Comparison of ENCODE assay signal across 2 cellular contexts in genomic region chr17:68835061-68835460, GRCh38.
TF ChIP-seq lines count a peak whose summit lies in the region.

No MANE protein-coding gene starts in this region.

TF ChIP-seq in SK-N-SH, 30 proteins besides CTCF, POLR2A, EP300 and RAD21 (continued from another document):
- TF ChIP-seq USF2 (IDR thresholded peaks at IDR 0.05; ENCODE audit: borderline replicate concordance, low read depth, low read length) (no peak), MXI1 (IDR thresholded peaks at IDR 0.05; ENCODE audit: low read depth, low read length) (no peak), SMC3 (IDR thresholded peaks at IDR 0.05; ENCODE audit: low read depth, low read length) (no peak), JUND (IDR thresholded peaks at IDR 0.05) (no peak), USF1 (IDR thresholded peaks at IDR 0.05; ENCODE audit: borderline replicate concordance, low read depth) (no peak)

TF ChIP-seq in SK-N-SH treated with all-trans-retinoic acid at 6 μM for 48 hours, 23 proteins besides CTCF, POLR2A, EP300 and RAD21 (continued from another document):
- no peak for TF ChIP-seq CSRNP3 (CRISPR knock-in tag; IDR thresholded peaks at IDR 0.05)
- TF ChIP-seq ARNTL (CRISPR knock-in tag; IDR thresholded peaks at IDR 0.05; ENCODE audit: borderline replicate concordance, low read depth) = no peak
- TF ChIP-seq ISL1 (CRISPR knock-in tag; IDR thresholded peaks at IDR 0.05) = no peak
- no peak for TF ChIP-seq PPARA (CRISPR knock-in tag; IDR thresholded peaks at IDR 0.05; ENCODE audit: borderline replicate concordance)
- TF ChIP-seq PATZ1 (CRISPR knock-in tag; IDR thresholded peaks at IDR 0.05; ENCODE audit: borderline replicate concordance) = no peak
- no peak for TF ChIP-seq TOX (CRISPR knock-in tag; IDR thresholded peaks at IDR 0.05; ENCODE audit: borderline replicate concordance)
- TF ChIP-seq TSHZ2 (CRISPR knock-in tag; IDR thresholded peaks at IDR 0.05) = no peak
- TF ChIP-seq OSR1 (CRISPR knock-in tag; IDR thresholded peaks at IDR 0.05) = no peak
- no peak for TF ChIP-seq ESRRG (CRISPR knock-in tag; IDR thresholded peaks at IDR 0.05)
- TF ChIP-seq ZC3H10 (CRISPR knock-in tag; IDR thresholded peaks at IDR 0.05) = no peak
- no peak for TF ChIP-seq ZNF565 (CRISPR knock-in tag; conservative IDR thresholded peaks at IDR 0.05; ENCODE audit: low read depth)
- TF ChIP-seq BACH2 (CRISPR knock-in tag; IDR thresholded peaks at IDR 0.05; ENCODE audit: borderline replicate concordance) = no peak
- TF ChIP-seq POU6F1 (CRISPR knock-in tag; IDR thresholded peaks at IDR 0.05; ENCODE audit: borderline replicate concordance, low read depth) = no peak
- TF ChIP-seq TCF4 (CRISPR knock-in tag; IDR thresholded peaks at IDR 0.05; ENCODE audit: borderline replicate concordance) = no peak
- TF ChIP-seq ZNF70 (CRISPR knock-in tag; IDR thresholded peaks at IDR 0.05) = no peak
